ENCODE assay signal across 25 cellular contexts in the genomic region with DNA sequence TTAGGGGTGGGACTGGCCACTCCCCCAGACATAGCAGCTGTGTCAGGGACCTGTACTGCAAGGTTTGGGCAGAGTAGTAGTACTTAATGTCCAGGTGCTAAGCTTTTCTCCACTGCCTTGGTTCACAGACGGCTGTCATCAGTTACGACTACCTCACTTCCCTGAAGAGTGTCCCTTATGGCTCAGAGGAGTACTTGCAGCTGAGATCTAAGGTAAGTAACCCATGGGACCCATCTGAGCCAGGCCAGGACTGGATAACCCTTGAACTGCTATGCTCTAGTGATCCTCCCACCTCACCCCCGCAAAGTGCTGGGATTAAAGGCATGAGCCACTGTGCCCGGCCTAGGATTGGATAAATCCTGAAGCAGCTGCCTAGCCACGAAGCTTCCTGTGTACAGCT.
"Had no signal": no experiment of that assay in that cellular context is flagged by ENCODE, and none has a peak within 500 bp of the region (broad histone marks: within the 10 kb centered on the region; RNA-seq: fewer than 3 reads in every experiment).

No MANE protein-coding gene starts in this region.

- H3K27me3 ChIP-seq: adrenal gland, Peyer's patch, SJCRH30 had no signal

- H3K27ac ChIP-seq: adrenal gland, Peyer's patch, RWPE1, SJCRH30 had no signal

- H3K27ac Mint-ChIP-seq: activated naive CD8-positive, alpha-beta T cell treated with anti-CD3 and anti-CD28 coated beads, Interleukin-2, amount 10 ng/mL, durations not matched to agents 7 days and 5 days had no signal

- H3K9me3 Mint-ChIP-seq: activated naive CD8-positive, alpha-beta T cell treated with anti-CD3 and anti-CD28 coated beads, Interleukin-2, amount 10 ng/mL, durations not matched to agents 7 days and 5 days had no signal

- H3K4me2 ChIP-seq: SK-N-SH had no signal

- H3K4me1 ChIP-seq: adrenal gland, Peyer's patch, SJCRH30 had no signal

- H3K4me3 ChIP-seq: adrenal gland, Peyer's patch, SJCRH30 had no signal

- H3K4me3 Mint-ChIP-seq: activated CD8-positive, alpha-beta T cell treated with anti-CD3 and anti-CD28 coated beads, Interleukin-2, amount 10 ng/mL, durations not matched to agents 7 days and 5 days; activated naive CD8-positive, alpha-beta T cell treated with anti-CD3 and anti-CD28 coated beads, Interleukin-2, amount 10 ng/mL, durations not matched to agents 7 days and 5 days had no signal

- H3K9ac ChIP-seq: SK-N-SH had no signal

- ATAC-seq: activated CD8-positive, alpha-beta T cell treated with anti-CD3 and anti-CD28 coated beads, Interleukin-2, amount 10 ng/mL, durations not matched to agents 7 days and 5 days had no signal

- DNase-seq: activated CD4-positive, alpha-beta T cell treated with anti-CD3 and anti-CD28 coated beads for 48 hours; activated CD4-positive, alpha-beta T cell treated with anti-CD3 and anti-CD28 coated beads, Interleukin-2, amount 50 U/mL, for 4 hours; activated CD4-positive, CD25-positive, alpha-beta regulatory T cell treated with anti-CD3 and anti-CD28 coated beads, Interleukin-2, amount 50 U/mL, for 72 hours; activated CD8-positive, alpha-beta memory T cell treated with anti-CD3 and anti-CD28 coated beads, Interleukin-2, amount 50 U/mL, for 48 hours; activated CD8-positive, alpha-beta T cell treated with anti-CD3 and anti-CD28 coated beads, Interleukin-2, amount 10 ng/mL, durations not matched to agents 7 days and 5 days; activated naive CD4-positive, alpha-beta T cell treated with anti-CD3 and anti-CD28 coated beads, Interleukin-2, amount 50 U/mL, for 16 hours; activated naive CD8-positive, alpha-beta T cell treated with anti-CD3 and anti-CD28 coated beads, Interleukin-2, amount 10 ng/mL, durations not matched to agents 7 days and 5 days; activated T-cell treated with anti-CD3 and anti-CD28 coated beads, Interleukin-2, amount 50 U/mL, for 1 hour; adrenal gland; anterior cingulate cortex; caudate nucleus; Kasumi-1; NCI-H146; NCI-H187 treated with DMSO at 0.1 percent for 48 hours; NCI-H2081 treated with DMSO at 0.1 percent for 48 hours; NCI-H2171 treated with DMSO at 0.1 percent for 48 hours; NCI-H345; NCI-H510A; NCI-H526 treated with DMSO at 0.1 percent for 48 hours; Peyer's patch; Right ventricle myocardium superior; SJCRH30; SK-N-SH; T-helper 1 cell had no signal

- H3K4me1 Mint-ChIP-seq: activated naive CD8-positive, alpha-beta T cell treated with anti-CD3 and anti-CD28 coated beads, Interleukin-2, amount 10 ng/mL, durations not matched to agents 7 days and 5 days had no signal

- H3K9me3 ChIP-seq: adrenal gland, Peyer's patch, SJCRH30, SK-N-SH had no signal

- H3K36me3 ChIP-seq: SJCRH30 had no signal

- H3K27me3 Mint-ChIP-seq: activated naive CD8-positive, alpha-beta T cell treated with anti-CD3 and anti-CD28 coated beads, Interleukin-2, amount 10 ng/mL, durations not matched to agents 7 days and 5 days had no signal

- H3K36me3 Mint-ChIP-seq: activated naive CD8-positive, alpha-beta T cell treated with anti-CD3 and anti-CD28 coated beads, Interleukin-2, amount 10 ng/mL, durations not matched to agents 7 days and 5 days had no signal
